Comparison of ENCODE assay signal across 12 cellular contexts in genomic region chr6:56649053-56649769, GRCh38.
DNase-seq lines count a peak whose midpoint lies in the region; ATAC-seq and TF ChIP-seq lines count a peak whose summit lies in the region.
"Had no signal": no experiment of that assay in that cellular context is flagged by ENCODE, and none has a peak within 500 bp of the region (broad histone marks: within the 10 kb centered on the region; RNA-seq: fewer than 3 reads in every experiment).

No MANE protein-coding gene starts in this region.

- DNase-seq in AG10803 (ENCODE audit: low read depth) (peak; percentile 70), LoVo (ENCODE audit: low spot score) (peak; percentile 64), NCI-H748 treated with DMSO at 0.1 percent for 48 hours (lab: John Stamatoyannopoulos, UW) (peak; percentile 92), fibroblast of gingiva (ENCODE audit: low read depth) (peak; percentile 71), HUDEP-2 (lab: John Stamatoyannopoulos, UW; ENCODE audit: unreplicated experiment in 76 of 76) (no peak)
- no peak for DNase-seq in activated CD4-positive, CD25-positive, alpha-beta regulatory T cell treated with anti-CD3 and anti-CD28 coated beads, Interleukin-2, amount 50 U/mL, for 72 hours
- no peak for DNase-seq in activated CD4-positive, alpha-beta T cell treated with anti-CD3 and anti-CD28 coated beads, Interleukin-2, amount 50 U/mL, for 4 hours
- DNase-seq: activated CD4-positive, alpha-beta T cell treated with anti-CD3 and anti-CD28 coated beads for 4 hours; activated naive CD8-positive, alpha-beta T cell treated with anti-CD3 and anti-CD28 coated beads, Interleukin-2, amount 10 ng/mL, durations not matched to agents 7 days and 5 days; Right ventricle myocardium superior; stimulated activated naive CD8-positive, alpha-beta T cell treated with anti-CD3 and anti-CD28 coated beads, Interleukin-15, amount 100 ng/mL, for 72 hours had no signal

- no peak overlapping the region for H3K4me3 ChIP-seq in AG10803 (ENCODE audit: low read length)

- no peak for TF ChIP-seq CTCF in AG10803 (conservative IDR thresholded peaks at IDR 0.05; ENCODE audit: low read length)

- no peak for ATAC-seq in HG03571 (IDR thresholded peaks at IDR 0.05; ENCODE audit: unreplicated experiment)
- ATAC-seq: stimulated activated naive CD8-positive, alpha-beta T cell treated with anti-CD3 and anti-CD28 coated beads, Interleukin-15, amount 100 ng/mL, for 72 hours had no signal

Comparison
In these comparisons a context has a peak if more than half of its experiments do, and no peak if none do; other contexts are left out.
1. DNase-seq: peak in AG10803 (single experiment), LoVo (single experiment), NCI-H748 treated with DMSO at 0.1 percent for 48 hours (single experiment) and fibroblast of gingiva (single experiment); none in activated CD4-positive, CD25-positive, alpha-beta regulatory T cell treated with anti-CD3 and anti-CD28 coated beads, Interleukin-2, amount 50 U/mL, for 72 hours (single experiment), HUDEP-2 (0 of 76) and activated CD4-positive, alpha-beta T cell treated with anti-CD3 and anti-CD28 coated beads, Interleukin-2, amount 50 U/mL, for 4 hours (0 of 2).